In the genomic region with DNA sequence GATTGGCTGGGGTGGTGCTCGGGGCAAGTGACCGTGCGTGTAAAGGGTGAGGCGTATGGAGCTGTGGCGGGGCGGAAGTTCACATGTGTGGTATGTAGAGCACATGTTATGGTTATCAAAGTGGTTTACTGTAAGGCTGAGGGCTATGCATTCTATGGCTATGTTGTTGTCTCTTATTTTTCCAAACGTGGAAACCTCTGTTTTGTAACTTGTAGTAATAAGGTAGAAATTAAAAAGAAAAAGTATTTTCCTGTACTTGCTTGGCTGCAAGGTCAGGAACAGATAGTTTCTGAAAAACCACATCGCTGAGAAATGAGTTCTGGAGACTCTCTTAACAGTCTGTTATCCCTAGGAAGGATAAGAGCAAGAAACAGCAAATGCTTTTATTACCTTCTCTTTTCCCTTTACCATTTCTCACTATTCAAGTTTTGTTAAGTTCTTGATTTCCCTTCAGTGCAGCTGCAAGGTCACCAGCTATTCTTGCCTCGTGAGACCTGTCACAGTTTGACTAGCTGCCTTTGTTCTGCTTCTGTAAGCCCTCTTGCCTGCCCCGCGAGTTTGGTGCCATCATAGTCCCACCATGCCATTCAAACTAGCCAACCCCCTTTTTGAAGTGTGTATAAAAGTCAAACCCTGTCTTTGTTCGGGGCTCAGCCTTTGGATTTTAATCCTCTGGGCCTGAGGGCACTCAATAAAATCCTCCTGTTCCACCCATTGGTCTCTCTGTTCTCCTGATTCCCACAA, we compare ENCODE assay signal across 1 cellular context.
TF ChIP-seq lines count a peak whose summit lies in the region.

No MANE protein-coding gene starts in this region.

TF ChIP-seq in H1, 55 proteins besides CTCF, POLR2A, EP300 and RAD21 (continued from another document):
- TF ChIP-seq RFX5 (IDR thresholded peaks at IDR 0.05; ENCODE audit: borderline replicate concordance, low read depth, low read length): no peak
- TF ChIP-seq KDM1A (IDR thresholded peaks at IDR 0.05; ENCODE audit: borderline replicate concordance, low read length): no peak
- TF ChIP-seq, protein P1, sequence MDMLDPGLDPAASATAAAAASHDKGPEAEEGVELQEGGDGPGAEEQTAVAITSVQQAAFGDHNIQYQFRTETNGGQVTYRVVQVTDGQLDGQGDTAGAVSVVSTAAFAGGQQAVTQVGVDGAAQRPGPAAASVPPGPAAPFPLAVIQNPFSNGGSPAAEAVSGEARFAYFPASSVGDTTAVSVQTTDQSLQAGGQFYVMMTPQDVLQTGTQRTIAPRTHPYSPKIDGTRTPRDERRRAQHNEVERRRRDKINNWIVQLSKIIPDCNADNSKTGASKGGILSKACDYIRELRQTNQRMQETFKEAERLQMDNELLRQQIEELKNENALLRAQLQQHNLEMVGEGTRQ (IDR thresholded peaks at IDR 0.05; ENCODE audit: low read length): no peak
- peak; percentile 72 for TF ChIP-seq TEAD4 (IDR thresholded peaks at IDR 0.05; ENCODE audit: low read depth, low read length)
- TF ChIP-seq TAF7 (optimal IDR thresholded peaks at IDR 0.05; ENCODE audit: borderline replicate concordance, low read depth, low read length): peak; percentile 99
- no peak for TF ChIP-seq RBBP5 (IDR thresholded peaks at IDR 0.05; ENCODE audit: borderline replicate concordance, low read depth, low read length)
- TF ChIP-seq JUND (IDR thresholded peaks at IDR 0.05; ENCODE audit: low read length): peak; percentile 74; the same call in 1 of the 2 replicates
- TF ChIP-seq SAP30 (IDR thresholded peaks at IDR 0.05; ENCODE audit: insufficient read depth, insufficient replicate concordance, low read length): no peak
- no peak for TF ChIP-seq NRF1 (IDR thresholded peaks at IDR 0.05; ENCODE audit: low read depth, low read length)
- TF ChIP-seq SIX5 (IDR thresholded peaks at IDR 0.05; ENCODE audit: low read depth, low read length): no peak
- TF ChIP-seq TBP (IDR thresholded peaks at IDR 0.05; ENCODE audit: low read depth, low read length): peak; percentile 97
- TF ChIP-seq CBX5 (IDR thresholded peaks at IDR 0.05; ENCODE audit: low read depth, low read length): no peak
- no peak for TF ChIP-seq GABPA (IDR thresholded peaks at IDR 0.05; ENCODE audit: borderline replicate concordance, insufficient read depth, low read length)
- TF ChIP-seq GTF2F1 (IDR thresholded peaks at IDR 0.05; ENCODE audit: borderline replicate concordance, low read depth, low read length): peak; percentile 99
- no peak for TF ChIP-seq PHF8 (conservative IDR thresholded peaks at IDR 0.05; ENCODE audit: low read depth, low read length)
- no peak for TF ChIP-seq RXRA (IDR thresholded peaks at IDR 0.05; ENCODE audit: insufficient read depth, low read depth, low read length)
- TF ChIP-seq, protein P2, sequence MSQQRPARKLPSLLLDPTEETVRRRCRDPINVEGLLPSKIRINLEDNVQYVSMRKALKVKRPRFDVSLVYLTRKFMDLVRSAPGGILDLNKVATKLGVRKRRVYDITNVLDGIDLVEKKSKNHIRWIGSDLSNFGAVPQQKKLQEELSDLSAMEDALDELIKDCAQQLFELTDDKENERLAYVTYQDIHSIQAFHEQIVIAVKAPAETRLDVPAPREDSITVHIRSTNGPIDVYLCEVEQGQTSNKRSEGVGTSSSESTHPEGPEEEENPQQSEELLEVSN (IDR thresholded peaks at IDR 0.05): no peak
- no peak for TF ChIP-seq JUN (IDR thresholded peaks at IDR 0.05; ENCODE audit: low read depth, low read length)
- TF ChIP-seq BCL11A (IDR thresholded peaks at IDR 0.05; ENCODE audit: low read depth in 2 of 2, low read length in 2 of 2): no peak
- TF ChIP-seq CHD2 (IDR thresholded peaks at IDR 0.05; ENCODE audit: low read length): no peak
- TF ChIP-seq HDAC6 (IDR thresholded peaks at IDR 0.05; ENCODE audit: low read depth, low read length): no peak
- TF ChIP-seq MAFK (IDR thresholded peaks at IDR 0.05; ENCODE audit: low read depth, low read length): no peak
- peak; percentile 57; the same call in 1 of the 2 replicates for TF ChIP-seq TCF12 (IDR thresholded peaks at IDR 0.05; ENCODE audit: low read depth, low read length)
- no peak for TF ChIP-seq CEBPB (IDR thresholded peaks at IDR 0.05; ENCODE audit: low read depth, low read length)
- TF ChIP-seq CHD1 (IDR thresholded peaks at IDR 0.05; ENCODE audit: low read depth, low read length): no peak
- TF ChIP-seq SIRT6 (IDR thresholded peaks at IDR 0.05; ENCODE audit: low read length): no peak
- no peak for TF ChIP-seq KDM4A (IDR thresholded peaks at IDR 0.05; ENCODE audit: low read depth, low read length, severe bottlenecking)
- TF ChIP-seq SIN3A (conservative IDR thresholded peaks at IDR 0.05 in 1 of 2, IDR thresholded peaks at IDR 0.05 in 1 of 2; ENCODE audit: low read depth in 1 of 2, low read length in 2 of 2): no peak; a peak in 1 of 4 replicates
- TF ChIP-seq HDAC2 (IDR thresholded peaks at IDR 0.05; ENCODE audit: borderline replicate concordance in 1 of 2, low read depth in 2 of 2, low read length in 2 of 2): no peak
- TF ChIP-seq ZNF274 (IDR thresholded peaks at IDR 0.05; ENCODE audit: borderline replicate concordance, extremely low read depth, low read length): no peak
- no peak for TF ChIP-seq NANOG (IDR thresholded peaks at IDR 0.05; ENCODE audit: insufficient read depth, low read depth, low read length, poor library complexity, severe bottlenecking)
- TF ChIP-seq SP2 (IDR thresholded peaks at IDR 0.05; ENCODE audit: low read length): no peak
- TF ChIP-seq, protein P3, sequence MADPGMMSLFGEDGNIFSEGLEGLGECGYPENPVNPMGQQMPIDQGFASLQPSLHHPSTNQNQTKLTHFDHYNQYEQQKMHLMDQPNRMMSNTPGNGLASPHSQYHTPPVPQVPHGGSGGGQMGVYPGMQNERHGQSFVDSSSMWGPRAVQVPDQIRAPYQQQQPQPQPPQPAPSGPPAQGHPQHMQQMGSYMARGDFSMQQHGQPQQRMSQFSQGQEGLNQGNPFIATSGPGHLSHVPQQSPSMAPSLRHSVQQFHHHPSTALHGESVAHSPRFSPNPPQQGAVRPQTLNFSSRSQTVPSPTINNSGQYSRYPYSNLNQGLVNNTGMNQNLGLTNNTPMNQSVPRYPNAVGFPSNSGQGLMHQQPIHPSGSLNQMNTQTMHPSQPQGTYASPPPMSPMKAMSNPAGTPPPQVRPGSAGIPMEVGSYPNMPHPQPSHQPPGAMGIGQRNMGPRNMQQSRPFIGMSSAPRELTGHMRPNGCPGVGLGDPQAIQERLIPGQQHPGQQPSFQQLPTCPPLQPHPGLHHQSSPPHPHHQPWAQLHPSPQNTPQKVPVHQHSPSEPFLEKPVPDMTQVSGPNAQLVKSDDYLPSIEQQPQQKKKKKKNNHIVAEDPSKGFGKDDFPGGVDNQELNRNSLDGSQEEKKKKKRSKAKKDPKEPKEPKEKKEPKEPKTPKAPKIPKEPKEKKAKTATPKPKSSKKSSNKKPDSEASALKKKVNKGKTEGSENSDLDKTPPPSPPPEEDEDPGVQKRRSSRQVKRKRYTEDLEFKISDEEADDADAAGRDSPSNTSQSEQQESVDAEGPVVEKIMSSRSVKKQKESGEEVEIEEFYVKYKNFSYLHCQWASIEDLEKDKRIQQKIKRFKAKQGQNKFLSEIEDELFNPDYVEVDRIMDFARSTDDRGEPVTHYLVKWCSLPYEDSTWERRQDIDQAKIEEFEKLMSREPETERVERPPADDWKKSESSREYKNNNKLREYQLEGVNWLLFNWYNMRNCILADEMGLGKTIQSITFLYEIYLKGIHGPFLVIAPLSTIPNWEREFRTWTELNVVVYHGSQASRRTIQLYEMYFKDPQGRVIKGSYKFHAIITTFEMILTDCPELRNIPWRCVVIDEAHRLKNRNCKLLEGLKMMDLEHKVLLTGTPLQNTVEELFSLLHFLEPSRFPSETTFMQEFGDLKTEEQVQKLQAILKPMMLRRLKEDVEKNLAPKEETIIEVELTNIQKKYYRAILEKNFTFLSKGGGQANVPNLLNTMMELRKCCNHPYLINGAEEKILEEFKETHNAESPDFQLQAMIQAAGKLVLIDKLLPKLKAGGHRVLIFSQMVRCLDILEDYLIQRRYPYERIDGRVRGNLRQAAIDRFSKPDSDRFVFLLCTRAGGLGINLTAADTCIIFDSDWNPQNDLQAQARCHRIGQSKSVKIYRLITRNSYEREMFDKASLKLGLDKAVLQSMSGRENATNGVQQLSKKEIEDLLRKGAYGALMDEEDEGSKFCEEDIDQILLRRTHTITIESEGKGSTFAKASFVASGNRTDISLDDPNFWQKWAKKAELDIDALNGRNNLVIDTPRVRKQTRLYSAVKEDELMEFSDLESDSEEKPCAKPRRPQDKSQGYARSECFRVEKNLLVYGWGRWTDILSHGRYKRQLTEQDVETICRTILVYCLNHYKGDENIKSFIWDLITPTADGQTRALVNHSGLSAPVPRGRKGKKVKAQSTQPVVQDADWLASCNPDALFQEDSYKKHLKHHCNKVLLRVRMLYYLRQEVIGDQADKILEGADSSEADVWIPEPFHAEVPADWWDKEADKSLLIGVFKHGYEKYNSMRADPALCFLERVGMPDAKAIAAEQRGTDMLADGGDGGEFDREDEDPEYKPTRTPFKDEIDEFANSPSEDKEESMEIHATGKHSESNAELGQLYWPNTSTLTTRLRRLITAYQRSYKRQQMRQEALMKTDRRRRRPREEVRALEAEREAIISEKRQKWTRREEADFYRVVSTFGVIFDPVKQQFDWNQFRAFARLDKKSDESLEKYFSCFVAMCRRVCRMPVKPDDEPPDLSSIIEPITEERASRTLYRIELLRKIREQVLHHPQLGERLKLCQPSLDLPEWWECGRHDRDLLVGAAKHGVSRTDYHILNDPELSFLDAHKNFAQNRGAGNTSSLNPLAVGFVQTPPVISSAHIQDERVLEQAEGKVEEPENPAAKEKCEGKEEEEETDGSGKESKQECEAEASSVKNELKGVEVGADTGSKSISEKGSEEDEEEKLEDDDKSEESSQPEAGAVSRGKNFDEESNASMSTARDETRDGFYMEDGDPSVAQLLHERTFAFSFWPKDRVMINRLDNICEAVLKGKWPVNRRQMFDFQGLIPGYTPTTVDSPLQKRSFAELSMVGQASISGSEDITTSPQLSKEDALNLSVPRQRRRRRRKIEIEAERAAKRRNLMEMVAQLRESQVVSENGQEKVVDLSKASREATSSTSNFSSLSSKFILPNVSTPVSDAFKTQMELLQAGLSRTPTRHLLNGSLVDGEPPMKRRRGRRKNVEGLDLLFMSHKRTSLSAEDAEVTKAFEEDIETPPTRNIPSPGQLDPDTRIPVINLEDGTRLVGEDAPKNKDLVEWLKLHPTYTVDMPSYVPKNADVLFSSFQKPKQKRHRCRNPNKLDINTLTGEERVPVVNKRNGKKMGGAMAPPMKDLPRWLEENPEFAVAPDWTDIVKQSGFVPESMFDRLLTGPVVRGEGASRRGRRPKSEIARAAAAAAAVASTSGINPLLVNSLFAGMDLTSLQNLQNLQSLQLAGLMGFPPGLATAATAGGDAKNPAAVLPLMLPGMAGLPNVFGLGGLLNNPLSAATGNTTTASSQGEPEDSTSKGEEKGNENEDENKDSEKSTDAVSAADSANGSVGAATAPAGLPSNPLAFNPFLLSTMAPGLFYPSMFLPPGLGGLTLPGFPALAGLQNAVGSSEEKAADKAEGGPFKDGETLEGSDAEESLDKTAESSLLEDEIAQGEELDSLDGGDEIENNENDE (IDR thresholded peaks at IDR 0.05; ENCODE audit: insufficient replicate concordance, low read length): no peak
- no peak for TF ChIP-seq SRF (IDR thresholded peaks at IDR 0.05; ENCODE audit: low read depth, low read length)
- TF ChIP-seq, protein P4, sequence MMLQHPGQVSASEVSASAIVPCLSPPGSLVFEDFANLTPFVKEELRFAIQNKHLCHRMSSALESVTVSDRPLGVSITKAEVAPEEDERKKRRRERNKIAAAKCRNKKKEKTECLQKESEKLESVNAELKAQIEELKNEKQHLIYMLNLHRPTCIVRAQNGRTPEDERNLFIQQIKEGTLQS (IDR thresholded peaks at IDR 0.05; ENCODE audit: insufficient read depth, low read depth, low read length): no peak
- TF ChIP-seq CBX8 (IDR thresholded peaks at IDR 0.05; ENCODE audit: borderline replicate concordance, low read depth, low read length): no peak
- no peak for TF ChIP-seq FOSL1 (IDR thresholded peaks at IDR 0.05; ENCODE audit: insufficient read depth, low read depth, low read length)
- TF ChIP-seq, protein P5, sequence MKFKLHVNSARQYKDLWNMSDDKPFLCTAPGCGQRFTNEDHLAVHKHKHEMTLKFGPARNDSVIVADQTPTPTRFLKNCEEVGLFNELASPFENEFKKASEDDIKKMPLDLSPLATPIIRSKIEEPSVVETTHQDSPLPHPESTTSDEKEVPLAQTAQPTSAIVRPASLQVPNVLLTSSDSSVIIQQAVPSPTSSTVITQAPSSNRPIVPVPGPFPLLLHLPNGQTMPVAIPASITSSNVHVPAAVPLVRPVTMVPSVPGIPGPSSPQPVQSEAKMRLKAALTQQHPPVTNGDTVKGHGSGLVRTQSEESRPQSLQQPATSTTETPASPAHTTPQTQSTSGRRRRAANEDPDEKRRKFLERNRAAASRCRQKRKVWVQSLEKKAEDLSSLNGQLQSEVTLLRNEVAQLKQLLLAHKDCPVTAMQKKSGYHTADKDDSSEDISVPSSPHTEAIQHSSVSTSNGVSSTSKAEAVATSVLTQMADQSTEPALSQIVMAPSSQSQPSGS (IDR thresholded peaks at IDR 0.05; ENCODE audit: low read length): peak; percentile 94
- peak; percentile 75 for TF ChIP-seq SP1 (IDR thresholded peaks at IDR 0.05; ENCODE audit: low read depth, low read length)
- no peak for TF ChIP-seq POU5F1 (IDR thresholded peaks at IDR 0.05; ENCODE audit: low read depth, low read length)
- no peak for TF ChIP-seq CTBP2 (IDR thresholded peaks at IDR 0.05; ENCODE audit: borderline replicate concordance, insufficient read depth, insufficient read length, low read length)
- TF ChIP-seq TAF1 (IDR thresholded peaks at IDR 0.05; ENCODE audit: low read depth, low read length): no peak
- TF ChIP-seq BACH1 (IDR thresholded peaks at IDR 0.05; ENCODE audit: low read length): no peak
- TF ChIP-seq, protein P6, sequence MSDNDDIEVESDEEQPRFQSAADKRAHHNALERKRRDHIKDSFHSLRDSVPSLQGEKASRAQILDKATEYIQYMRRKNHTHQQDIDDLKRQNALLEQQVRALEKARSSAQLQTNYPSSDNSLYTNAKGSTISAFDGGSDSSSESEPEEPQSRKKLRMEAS (IDR thresholded peaks at IDR 0.05): peak; percentile 40
- TF ChIP-seq ASH2L (IDR thresholded peaks at IDR 0.05; ENCODE audit: low read length): no peak
- TF ChIP-seq BRCA1 (IDR thresholded peaks at IDR 0.05; ENCODE audit: low read depth, low read length): no peak
- TF ChIP-seq YY1 (IDR thresholded peaks at IDR 0.05; ENCODE audit: low read depth, low read length): no peak
